ENCODE assay signal across 2 cellular contexts in genomic region chr17:8075574-8076342, GRCh38.
TF ChIP-seq lines count a peak whose summit lies in the region.

No MANE protein-coding gene starts in this region.

TF ChIP-seq in HEK293, 187 proteins besides CTCF, POLR2A, EP300 and RAD21:
- TF ChIP-seq ZBTB11 (tag by site-specific recombination; conservative IDR thresholded peaks at IDR 0.05; ENCODE audit: low read depth) (no peak), ZNF600 (tag by site-specific recombination; IDR thresholded peaks at IDR 0.05) (0 out of 2 replicates have a peak, but pooled peaks have one; percentile 9)

TF ChIP-seq in H1, 55 proteins besides CTCF, POLR2A, EP300 and RAD21:
- TF ChIP-seq CBX8 (IDR thresholded peaks at IDR 0.05; ENCODE audit: borderline replicate concordance, low read depth, low read length) (no peak), NANOG (IDR thresholded peaks at IDR 0.05; ENCODE audit: insufficient read depth, low read depth, low read length, poor library complexity, severe bottlenecking) (no peak), KDM4A (IDR thresholded peaks at IDR 0.05; ENCODE audit: low read depth, low read length, severe bottlenecking) (no peak), TEAD4 (IDR thresholded peaks at IDR 0.05; ENCODE audit: low read depth, low read length) (no peak), POLR2AphosphoS5 (IDR thresholded peaks at IDR 0.05; ENCODE audit: low read depth, low read length) (no peak), EGR1 (IDR thresholded peaks at IDR 0.05; ENCODE audit: borderline replicate concordance, low read depth, low read length) (no peak), JUND (IDR thresholded peaks at IDR 0.05; ENCODE audit: low read length) (no peak), SIX5 (IDR thresholded peaks at IDR 0.05; ENCODE audit: low read depth, low read length) (no peak), SIN3A (conservative IDR thresholded peaks at IDR 0.05 in 1 of 2, IDR thresholded peaks at IDR 0.05 in 1 of 2; ENCODE audit: low read depth in 1 of 2, low read length in 2 of 2) (no peak), PHF8 (conservative IDR thresholded peaks at IDR 0.05; ENCODE audit: low read depth, low read length) (no peak)
